ENCODE assay signal across 1 cellular context in the genomic region with DNA sequence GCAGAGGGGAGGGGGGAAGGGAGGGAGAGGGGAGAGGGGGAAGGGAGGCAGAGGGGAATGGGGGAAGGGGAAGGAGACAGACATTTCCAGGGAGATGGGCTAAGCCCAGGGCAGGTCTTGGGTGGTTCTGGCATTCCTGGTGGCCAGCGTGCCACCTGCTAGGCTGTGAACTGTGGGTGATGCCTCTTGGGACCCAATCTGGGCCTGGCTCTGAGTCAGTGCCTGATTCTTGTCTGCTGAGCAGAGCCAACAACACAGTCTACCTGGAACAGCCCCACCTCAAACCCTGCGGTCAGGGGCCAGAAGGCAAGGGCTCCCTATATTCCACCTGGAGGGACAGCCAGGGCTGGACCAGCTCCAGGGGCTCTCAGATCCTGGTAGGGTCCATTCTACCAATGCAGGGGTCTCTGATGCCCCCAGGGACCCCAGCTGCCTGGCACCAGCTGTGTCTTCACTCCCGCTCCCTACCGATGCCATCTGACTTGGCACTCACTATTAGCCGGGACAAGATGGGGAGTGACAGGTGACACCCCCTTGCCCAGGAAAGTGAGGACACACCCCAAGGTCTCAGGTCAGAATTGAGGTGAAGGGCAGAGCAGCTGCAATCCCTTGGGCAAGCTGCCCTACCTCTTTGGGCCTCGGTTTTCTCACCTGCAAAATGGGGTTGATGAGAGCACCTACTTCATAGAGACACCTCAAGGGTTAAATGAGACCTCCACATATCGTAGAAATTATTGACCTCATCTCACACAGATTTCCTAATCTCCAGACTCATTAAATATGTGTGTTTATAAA.
TF ChIP-seq lines count a peak whose summit lies in the region.

No MANE protein-coding gene starts in this region.

TF ChIP-seq in GM23338, 12 proteins besides CTCF, POLR2A, EP300 and RAD21 (continued from another document):
- TF ChIP-seq REST (IDR thresholded peaks at IDR 0.05; ENCODE audit: unreplicated experiment) (no peak), EZH2 (IDR thresholded peaks at IDR 0.05; ENCODE audit: low read depth, unreplicated experiment) (no peak), NANOG (IDR thresholded peaks at IDR 0.05; ENCODE audit: borderline replicate concordance) (no peak)
TF ChIP-seq in GM23338: peak in this region for 0.
